8 cellular contexts compared by ENCODE assay signal in genomic region chr22:39317084-39317755, GRCh38. TPM values are rescaled to one million over a fixed set of nuclear protein-coding genes. Genes with fewer than 3 reads are reported as not detected.
DNase-seq lines count a peak whose midpoint lies in the region; ATAC-seq and TF ChIP-seq lines count a peak whose summit lies in the region.

No MANE protein-coding gene starts in this region.

- peaks cover 64% of the 10 kb centered on the region for H3K36me3 ChIP-seq in effector memory CD4-positive, alpha-beta T cell (ENCODE audit: control insufficient read depth, insufficient read depth, low read length)
- peaks cover 65% of the 10 kb centered on the region for H3K36me3 ChIP-seq in osteoblast (ENCODE audit: insufficient read depth, low read length)

- peak; percentile 63 for DNase-seq in RKO (ENCODE audit: low spot score)
- no peak for DNase-seq in effector memory CD4-positive, alpha-beta T cell
- no peak for DNase-seq in osteoblast (ENCODE audit: insufficient read length, low spot score, missing footprints)
- DNase-seq in NCI-H187 treated with DMSO at 0.1 percent for 48 hours (lab: John Stamatoyannopoulos, UW): no peak
- no peak for DNase-seq in middle frontal gyrus (ENCODE audit: extremely low spot score, low spot score)
- no peak for DNase-seq in lower leg skin (ENCODE audit: low spot score in 2 of 2)

- no peak for TF ChIP-seq CTCF in osteoblast (IDR thresholded peaks at IDR 0.05; ENCODE audit: extremely low read depth, low read depth, low read length)
- TF ChIP-seq CTCF in lower leg skin (IDR thresholded peaks at IDR 0.05): no peak

- peak overlapping the region; percentile 79 for H3K4me3 ChIP-seq in effector memory CD4-positive, alpha-beta T cell (ENCODE audit: insufficient read depth, low read depth, low read length, poor library complexity, severe bottlenecking)
- H3K4me3 ChIP-seq in osteoblast (ENCODE audit: insufficient read depth, low read length): peak overlapping the region; percentile 100
- no peak overlapping the region for H3K4me3 ChIP-seq in lower leg skin (ENCODE audit: low read depth, poor library complexity, severe bottlenecking)

- H3K4me1 ChIP-seq in effector memory CD4-positive, alpha-beta T cell (ENCODE audit: control insufficient read depth, insufficient read depth, low read length, poor library complexity, severe bottlenecking): peaks cover 40% of the 10 kb centered on the region
- peaks cover 40% of the 10 kb centered on the region for H3K4me1 ChIP-seq in osteoblast (ENCODE audit: insufficient read depth, low read length)

- H3K27me3 ChIP-seq in effector memory CD4-positive, alpha-beta T cell (replicated peaks; ENCODE audit: control insufficient read depth, insufficient read depth, low read length, poor library complexity, severe bottlenecking): no peaks in the 10 kb centered on the region
- no peaks in the 10 kb centered on the region for H3K27me3 ChIP-seq in osteoblast (ENCODE audit: insufficient read depth, low read length)

- ATAC-seq in HG03520 (IDR thresholded peaks at IDR 0.05; ENCODE audit: unreplicated experiment): no peak

- H3K27ac ChIP-seq in effector memory CD4-positive, alpha-beta T cell (ENCODE audit: insufficient read depth, low read length, poor library complexity, severe bottlenecking): peak overlapping the region; percentile 78
- H3K27ac ChIP-seq in osteoblast (ENCODE audit: low read depth, low read length): peak overlapping the region; percentile 96

- 53 to 56% methylated on average over 9 of the region's 9 CpGs for WGBS in lower leg skin, 2 donors

- no peaks in the 10 kb centered on the region for H3K9me3 ChIP-seq in effector memory CD4-positive, alpha-beta T cell (ENCODE audit: control insufficient read depth, low read length)
- no peaks in the 10 kb centered on the region for H3K9me3 ChIP-seq in osteoblast (ENCODE audit: low read depth, low read length)

- H2AFZ ChIP-seq in osteoblast (ENCODE audit: low read length): no peak overlapping the region

- in situ Hi-C loops in GM18951 (cut with MboI; ENCODE audit: low sequenced_read_pairs, unreplicated experiment): loop anchor here (25.0 kb wide), 1 partner anchor 305 kb away; the partner anchor contains the start of genes APOBEC3C and APOBEC3D

- peaks cover 67% of the 10 kb centered on the region for H3K79me2 ChIP-seq in osteoblast (ENCODE audit: insufficient read depth, low read length)

- intact Hi-C loops in lower leg skin (cut with DNase I; ENCODE audit: low total_unique reads): loop anchor here (5.0 to 10.0 kb wide), 2 partner anchors 208 to 445 kb away; partner anchors contain the start of genes ATF4 and CBX6

- peaks cover 71% of the 10 kb centered on the region for H4K20me1 ChIP-seq in osteoblast (ENCODE audit: insufficient read depth, low read length)

- peak overlapping the region; percentile 96 for H3K4me2 ChIP-seq in osteoblast (ENCODE audit: insufficient read depth, low read length)

- peak; percentile 4 for TF ChIP-seq POLR2A in GM18951 (IDR thresholded peaks at IDR 0.05; ENCODE audit: extremely low read depth, insufficient read depth, insufficient read length)
- no peak for TF ChIP-seq POLR2A in lower leg skin (IDR thresholded peaks at IDR 0.05)

RNA-seq across cellular contexts. Expression of gene RPL3, which starts 2.2 kb away (rescaled TPM):
- total RNA-seq in osteoblast (1,858 and 2,119 TPM in 2 replicates), lower leg skin (1,000 to 10,000 TPM; 2,414 to 3,362 (median 2,993) TPM)

RNA-seq across cellular contexts. Expression of gene SYNGR1, which starts 32.6 kb away (rescaled TPM):
- 2.1 and 3.6 TPM in 2 replicates for total RNA-seq in osteoblast
- 10 to 100 TPM; 25.5 to 51.3 (median 38.9) TPM for total RNA-seq in lower leg skin
